8 cellular contexts compared by ENCODE assay signal in the genomic region with DNA sequence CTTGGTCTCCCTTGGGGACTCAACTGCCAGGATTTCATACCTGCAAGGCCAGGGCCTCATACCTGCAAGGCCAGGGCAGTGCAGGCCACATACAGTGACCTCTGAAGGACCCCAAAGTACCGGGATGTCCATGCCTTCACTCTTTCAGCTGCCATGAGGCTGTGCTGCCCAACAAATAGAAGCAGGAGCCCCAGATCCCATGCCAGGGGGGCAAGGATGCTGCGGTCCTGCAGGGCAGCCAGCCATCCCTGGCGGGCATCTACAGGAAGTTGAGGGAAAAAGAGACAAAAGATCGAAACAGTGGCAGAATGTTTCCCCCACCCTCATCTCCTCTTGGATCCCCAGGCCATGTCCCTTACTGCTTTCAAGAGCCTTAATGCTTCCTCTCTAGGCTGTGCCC. TPM values are rescaled to one million over a fixed set of nuclear protein-coding genes. Genes with fewer than 3 reads are reported as not detected.
DNase-seq lines count a peak whose midpoint lies in the region.
"Had no signal": no experiment of that assay in that cellular context is flagged by ENCODE, and none has a peak within 500 bp of the region (broad histone marks: within the 10 kb centered on the region; RNA-seq: fewer than 3 reads in every experiment).

No MANE protein-coding gene starts in this region.

- peaks cover 31% of the 10 kb centered on the region for H3K4me1 Mint-ChIP-seq in activated T-helper 2 cell treated with anti-CD3 and anti-CD28 coated beads, Interferon-gamma antibody, Interleukin-2, Interleukin-4, amounts not matched to agents 10 μg/mL and 5 μg/mL and 100 μg/mL, durations not matched to agents 14 hours and 24 hours and 36 hours (ENCODE audit: low read depth)

- peak overlapping the region; percentile 27; the same call in 1 of the 2 replicates for H3K9ac ChIP-seq in HUES48 (ENCODE audit: low read depth, low read length)
- H3K9ac ChIP-seq in iPS-20b (ENCODE audit: low read depth, low read length): peak overlapping the region; percentile 87; the same call in 1 of the 2 replicates
- peak overlapping the region; percentile 39 to 47 for H3K9ac ChIP-seq in stomach smooth muscle (ENCODE audit: low read length in 2 of 2)

- H3K4me3 ChIP-seq in HUES48 (ENCODE audit: low read depth, low read length): peak overlapping the region; percentile 84
- peak overlapping the region; percentile 92 for H3K4me3 ChIP-seq in iPS-20b (ENCODE audit: low read length)
- peak overlapping the region; percentile 74 to 94 for H3K4me3 ChIP-seq in stomach smooth muscle (ENCODE audit: low read length in 2 of 2)

- H3K27ac ChIP-seq in HUES48 (ENCODE audit: low read depth, low read length) (peak overlapping the region; percentile 94), iPS-20b (ENCODE audit: low read length) (peak overlapping the region; percentile 86), stomach smooth muscle (ENCODE audit: low read length) (peak overlapping the region; percentile 98)

- intact Hi-C loops in activated T-helper 2 cell treated with anti-CD3 and anti-CD28 coated beads, Interferon-gamma antibody, Interleukin-2, Interleukin-4, amounts not matched to agents 10 μg/mL and 5 μg/mL and 100 μg/mL, durations not matched to agents 14 hours and 24 hours and 36 hours (cut with micrococcal nuclease): loop anchor here (5.0 kb wide), 2 partner anchors 133 to 962 kb away; a partner anchor contains a TSS

- H3K4me1 ChIP-seq in HUES48 (ENCODE audit: control insufficient read depth, insufficient read depth, low read length) (peaks cover 23% of the 10 kb centered on the region), iPS-20b (ENCODE audit: insufficient read depth, low read length) (peaks cover 23% of the 10 kb centered on the region), stomach smooth muscle (ENCODE audit: control insufficient read depth, insufficient read depth, low read length) (peaks cover 43% of the 10 kb centered on the region)

- H3K27me3 Mint-ChIP-seq in activated T-helper 2 cell treated with anti-CD3 and anti-CD28 coated beads, Interferon-gamma antibody, Interleukin-2, Interleukin-4, amounts not matched to agents 10 μg/mL and 5 μg/mL and 100 μg/mL, durations not matched to agents 14 hours and 24 hours and 36 hours (ENCODE audit: low read depth): no peaks in the 10 kb centered on the region

- no peaks in the 10 kb centered on the region for H3K9me3 Mint-ChIP-seq in activated T-helper 2 cell treated with anti-CD3 and anti-CD28 coated beads, Interferon-gamma antibody, Interleukin-2, Interleukin-4, amounts not matched to agents 10 μg/mL and 5 μg/mL and 100 μg/mL, durations not matched to agents 14 hours and 24 hours and 36 hours

- no peaks in the 10 kb centered on the region for H3K9me3 ChIP-seq in HUES48 (ENCODE audit: control insufficient read depth, insufficient read depth, low read length)
- H3K9me3 ChIP-seq in iPS-20b (ENCODE audit: insufficient read depth, low read depth, low read length): no peaks in the 10 kb centered on the region
- no peaks in the 10 kb centered on the region for H3K9me3 ChIP-seq in stomach smooth muscle (ENCODE audit: control insufficient read depth in 2 of 2, low read length in 2 of 2)

- peaks cover 20% of the 10 kb centered on the region for H3K36me3 Mint-ChIP-seq in activated T-helper 2 cell treated with anti-CD3 and anti-CD28 coated beads, Interferon-gamma antibody, Interleukin-2, Interleukin-4, amounts not matched to agents 10 μg/mL and 5 μg/mL and 100 μg/mL, durations not matched to agents 14 hours and 24 hours and 36 hours (ENCODE audit: low read depth)

- H3K36me3 ChIP-seq in HUES48 (ENCODE audit: control insufficient read depth, insufficient read depth, low read length) (no peaks in the 10 kb centered on the region; the same call in 1 of the 2 replicates), iPS-20b (ENCODE audit: insufficient read depth, low read depth, low read length) (no peaks in the 10 kb centered on the region), stomach smooth muscle (ENCODE audit: control insufficient read depth in 2 of 2, insufficient read depth in 2 of 2, low read length in 2 of 2) (no peaks in the 10 kb centered on the region)

- H3K27ac Mint-ChIP-seq in activated T-helper 2 cell treated with anti-CD3 and anti-CD28 coated beads, Interferon-gamma antibody, Interleukin-2, Interleukin-4, amounts not matched to agents 10 μg/mL and 5 μg/mL and 100 μg/mL, durations not matched to agents 14 hours and 24 hours and 36 hours: peak overlapping the region; percentile 82

- H3K27me3 ChIP-seq in HUES48 (ENCODE audit: control insufficient read depth, insufficient read depth, low read length) (no peaks in the 10 kb centered on the region), iPS-20b (ENCODE audit: insufficient read depth, low read length) (no peaks in the 10 kb centered on the region), stomach smooth muscle (ENCODE audit: control insufficient read depth in 1 of 2, insufficient read depth in 2 of 2, low read length in 2 of 2) (no peaks in the 10 kb centered on the region)

- H3K4me3 Mint-ChIP-seq in activated T-helper 2 cell treated with anti-CD3 and anti-CD28 coated beads, Interferon-gamma antibody, Interleukin-2, Interleukin-4, amounts not matched to agents 10 μg/mL and 5 μg/mL and 100 μg/mL, durations not matched to agents 14 hours and 24 hours and 36 hours (ENCODE audit: low read depth): peak overlapping the region; percentile 97

- DNase-seq in activated T-helper 2 cell treated with anti-CD3 and anti-CD28 coated beads, Interferon-gamma antibody, Interleukin-2, Interleukin-4, amounts not matched to agents 10 μg/mL and 5 μg/mL and 100 μg/mL, durations not matched to agents 14 hours and 24 hours and 36 hours (ENCODE audit: low spot score): no peak
- no peak for DNase-seq in NCI-H2227 (lab: John Stamatoyannopoulos, UW; ENCODE audit: unreplicated experiment)
- no peak for DNase-seq in SW 1271 (lab: John Stamatoyannopoulos, UW)
- no peak for DNase-seq in NCI-H1436 treated with DMSO at 0.1 percent for 48 hours (lab: John Stamatoyannopoulos, UW)
- DNase-seq: activated gamma-delta T cell had no signal

RNA-seq across cellular contexts. Expression of a gene that starts 0.8 kb away (rescaled TPM):
- 23.1 and 24.2 TPM in 2 replicates for total RNA-seq in activated T-helper 2 cell treated with anti-CD3 and anti-CD28 coated beads, Interferon-gamma antibody, Interleukin-2, Interleukin-4, amounts not matched to agents 10 μg/mL and 5 μg/mL and 100 μg/mL, durations not matched to agents 14 hours and 24 hours and 36 hours

RNA-seq across cellular contexts. Expression of a gene that starts 3.5 kb away (rescaled TPM):
- 137 and 144 TPM in 2 replicates for total RNA-seq in activated T-helper 2 cell treated with anti-CD3 and anti-CD28 coated beads, Interferon-gamma antibody, Interleukin-2, Interleukin-4, amounts not matched to agents 10 μg/mL and 5 μg/mL and 100 μg/mL, durations not matched to agents 14 hours and 24 hours and 36 hours

RNA-seq across cellular contexts. Expression of a gene that starts 17.2 kb away (rescaled TPM):
- total RNA-seq in activated T-helper 2 cell treated with anti-CD3 and anti-CD28 coated beads, Interferon-gamma antibody, Interleukin-2, Interleukin-4, amounts not matched to agents 10 μg/mL and 5 μg/mL and 100 μg/mL, durations not matched to agents 14 hours and 24 hours and 36 hours: 48.4 and 48.5 TPM in 2 replicates

RNA-seq across cellular contexts. Expression of a gene that starts 27.1 kb away (rescaled TPM):
- total RNA-seq in activated T-helper 2 cell treated with anti-CD3 and anti-CD28 coated beads, Interferon-gamma antibody, Interleukin-2, Interleukin-4, amounts not matched to agents 10 μg/mL and 5 μg/mL and 100 μg/mL, durations not matched to agents 14 hours and 24 hours and 36 hours: 88.3 and 96.6 TPM in 2 replicates

RNA-seq across cellular contexts. Expression of a gene that starts 30.2 kb away (rescaled TPM):
- total RNA-seq in activated T-helper 2 cell treated with anti-CD3 and anti-CD28 coated beads, Interferon-gamma antibody, Interleukin-2, Interleukin-4, amounts not matched to agents 10 μg/mL and 5 μg/mL and 100 μg/mL, durations not matched to agents 14 hours and 24 hours and 36 hours: 1,115 and 1,128 TPM in 2 replicates

Comparison
In these comparisons a context has a peak if more than half of its experiments do, and no peak if none do; other contexts are left out.
1. H3K9ac ChIP-seq: peak in every context shown above with its lines; median percentile 87 in iPS-20b; 43 in stomach smooth muscle; 27 in HUES48.